In genomic region chr4:10237131-10237530, GRCh38 we compare ENCODE assay signal across 23 cellular contexts.
"Had no signal": no experiment of that assay in that cellular context is flagged by ENCODE, and none has a peak within 500 bp of the region (broad histone marks: within the 10 kb centered on the region; RNA-seq: fewer than 3 reads in every experiment).

No MANE protein-coding gene starts in this region.

- H3K4me3 Mint-ChIP-seq: natural killer cell treated with Interleukin-12 subunit alpha and Interleukin-12 subunit beta and Interleukin-15 and Interleukin-18, amount 100 ng/mL, for 72 hours; neural progenitor cell had no signal

- H3K4me3 ChIP-seq: heart right ventricle, left ventricle myocardium inferior, lower lobe of right lung, neural progenitor cell, ovary, smooth muscle cell, suprapubic skin, tibial nerve had no signal

- H3K9me3 ChIP-seq: heart right ventricle, left ventricle myocardium inferior, lower lobe of right lung, ovary, suprapubic skin, tibial nerve had no signal

- H3K4me1 ChIP-seq: left ventricle myocardium inferior, lower lobe of right lung, suprapubic skin, tibial nerve had no signal

- H3K27ac ChIP-seq: heart right ventricle, left ventricle myocardium inferior, lower lobe of right lung, neural progenitor cell, ovary, suprapubic skin, tibial nerve had no signal

- H3K27me3 ChIP-seq: neural progenitor cell, ovary, suprapubic skin, tibial nerve had no signal

- H3K9me3 Mint-ChIP-seq: natural killer cell treated with Interleukin-12 subunit alpha and Interleukin-12 subunit beta and Interleukin-15 and Interleukin-18, amount 100 ng/mL, for 72 hours; neural progenitor cell had no signal

- H3K4me1 Mint-ChIP-seq: neural progenitor cell had no signal

- H3K36me3 Mint-ChIP-seq: natural killer cell treated with Interleukin-12 subunit alpha and Interleukin-12 subunit beta and Interleukin-15 and Interleukin-18, amount 100 ng/mL, for 72 hours; neural progenitor cell had no signal

- DNase-seq: cortex of kidney; effector memory CD4-positive, alpha-beta T cell; heart right ventricle; hypothalamus; left ventricle myocardium inferior; lower lobe of right lung; mesenchymal stem cell; midbrain; nucleus accumbens; ovary; right cardiac atrium; stimulated activated CD4-positive, alpha-beta T cell treated with anti-CD3 and anti-CD28 coated beads, Interleukin-2, amount 100 ng/mL, for 48 hours; stimulated activated naive CD8-positive, alpha-beta T cell treated with anti-CD3 and anti-CD28 coated beads, Interleukin-15, Interleukin-2, amounts not matched to agents 100 U/mL and 50 U/mL, for 24 hours had no signal

- H3K27ac Mint-ChIP-seq: natural killer cell treated with Interleukin-12 subunit alpha and Interleukin-12 subunit beta and Interleukin-15 and Interleukin-18, amount 100 ng/mL, for 72 hours; neural progenitor cell; progenitor cell of endocrine pancreas had no signal

- FAIRE-seq: endometrium, frontal cortex, islet of Langerhans, urothelium cell line had no signal

- H3K36me3 ChIP-seq: heart right ventricle, left ventricle myocardium inferior, lower lobe of right lung, neural progenitor cell, ovary, suprapubic skin, tibial nerve had no signal
